1 cellular context compared by ENCODE assay signal in the genomic region with DNA sequence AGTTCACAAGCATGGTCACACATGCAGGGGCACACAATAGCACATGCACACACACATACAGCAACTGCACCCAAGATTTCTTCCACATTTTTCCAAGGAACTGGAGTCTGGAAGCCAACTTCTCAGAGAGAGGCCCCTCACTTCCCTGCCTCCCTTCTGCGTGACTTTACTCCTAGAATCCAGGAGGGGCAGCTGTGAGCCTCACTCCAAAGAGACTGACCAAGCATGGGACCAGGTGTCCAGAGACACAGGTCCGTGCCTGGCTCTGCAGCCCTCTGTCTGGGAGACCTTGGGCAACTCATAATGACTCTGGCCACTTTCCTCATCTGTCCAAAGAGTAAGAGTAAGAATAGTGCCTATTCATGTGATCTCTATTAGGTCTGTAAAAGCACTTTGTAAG.
TF ChIP-seq lines count a peak whose summit lies in the region.

No MANE protein-coding gene starts in this region.

TF ChIP-seq in K562, 482 proteins besides CTCF, POLR2A, EP300 and RAD21:
- TF ChIP-seq POU5F1 (IDR thresholded peaks at IDR 0.05; ENCODE audit: borderline replicate concordance, low read depth, low read length, partially characterized antibody) (no peak), FOXA1 (IDR thresholded peaks at IDR 0.05; ENCODE audit: borderline replicate concordance) (no peak), PATZ1 (CRISPR knock-in tag; IDR thresholded peaks at IDR 0.05; ENCODE audit: borderline replicate concordance) (no peak), ZBTB8A (IDR thresholded peaks at IDR 0.05; ENCODE audit: partially characterized antibody) (no peak), ATF4 (CRISPR knock-in tag; IDR thresholded peaks at IDR 0.05) (no peak), SRSF7 (optimal IDR thresholded peaks at IDR 0.05; ENCODE audit: low read depth, low read length) (no peak), SMAD2 (IDR thresholded peaks at IDR 0.05; ENCODE audit: low read depth, low read length) (no peak), SAFB (IDR thresholded peaks at IDR 0.05; ENCODE audit: borderline replicate concordance, low read depth, low read length) (no peak), RUNX1 (IDR thresholded peaks at IDR 0.05; ENCODE audit: low read depth) (no peak), SMAD4 (CRISPR knock-in tag; conservative IDR thresholded peaks at IDR 0.05) (no peak), RBM22 (IDR thresholded peaks at IDR 0.05; ENCODE audit: low read depth, low read length, poor library complexity, severe bottlenecking) (no peak), TAF15 (IDR thresholded peaks at IDR 0.05; ENCODE audit: low read depth, low read length) (no peak)
- TF ChIP-seq, protein P1, sequence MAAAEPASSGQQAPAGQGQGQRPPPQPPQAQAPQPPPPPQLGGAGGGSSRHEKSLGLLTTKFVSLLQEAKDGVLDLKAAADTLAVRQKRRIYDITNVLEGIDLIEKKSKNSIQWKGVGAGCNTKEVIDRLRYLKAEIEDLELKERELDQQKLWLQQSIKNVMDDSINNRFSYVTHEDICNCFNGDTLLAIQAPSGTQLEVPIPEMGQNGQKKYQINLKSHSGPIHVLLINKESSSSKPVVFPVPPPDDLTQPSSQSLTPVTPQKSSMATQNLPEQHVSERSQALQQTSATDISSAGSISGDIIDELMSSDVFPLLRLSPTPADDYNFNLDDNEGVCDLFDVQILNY (CRISPR knock-in tag; IDR thresholded peaks at IDR 0.05), result no peak
- TF ChIP-seq, protein P2, sequence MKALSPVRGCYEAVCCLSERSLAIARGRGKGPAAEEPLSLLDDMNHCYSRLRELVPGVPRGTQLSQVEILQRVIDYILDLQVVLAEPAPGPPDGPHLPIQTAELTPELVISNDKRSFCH (CRISPR knock-in tag; IDR thresholded peaks at IDR 0.05), result no peak
- TF ChIP-seq, protein P2 (tag; IDR thresholded peaks at IDR 0.05), result no peak
- TF ChIP-seq, protein P3, sequence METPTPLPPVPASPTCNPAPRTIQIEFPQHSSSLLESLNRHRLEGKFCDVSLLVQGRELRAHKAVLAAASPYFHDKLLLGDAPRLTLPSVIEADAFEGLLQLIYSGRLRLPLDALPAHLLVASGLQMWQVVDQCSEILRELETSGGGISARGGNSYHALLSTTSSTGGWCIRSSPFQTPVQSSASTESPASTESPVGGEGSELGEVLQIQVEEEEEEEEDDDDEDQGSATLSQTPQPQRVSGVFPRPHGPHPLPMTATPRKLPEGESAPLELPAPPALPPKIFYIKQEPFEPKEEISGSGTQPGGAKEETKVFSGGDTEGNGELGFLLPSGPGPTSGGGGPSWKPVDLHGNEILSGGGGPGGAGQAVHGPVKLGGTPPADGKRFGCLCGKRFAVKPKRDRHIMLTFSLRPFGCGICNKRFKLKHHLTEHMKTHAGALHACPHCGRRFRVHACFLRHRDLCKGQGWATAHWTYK (CRISPR knock-in tag; IDR thresholded peaks at IDR 0.05), result no peak
TF ChIP-seq in K562: peak in this region for 0.
